Comparison of ENCODE assay signal across 20 cellular contexts in genomic region chr5:56025303-56025885, GRCh38. TPM values are rescaled to one million over a fixed set of nuclear protein-coding genes. Genes with fewer than 3 reads are reported as not detected.
DNase-seq lines count a peak whose midpoint lies in the region; ATAC-seq, FAIRE-seq and TF ChIP-seq lines count a peak whose summit lies in the region.
"Had no signal": no experiment of that assay in that cellular context is flagged by ENCODE, and none has a peak within 500 bp of the region (broad histone marks: within the 10 kb centered on the region; RNA-seq: fewer than 3 reads in every experiment).

No MANE protein-coding gene starts in this region.

- peaks cover 7 to 19% of the 10 kb centered on the region in 2 experiments; a peak in 3 of 5 replicates for H3K4me1 ChIP-seq in K562 (replicated peaks in 1 of 2; ENCODE audit: control insufficient read depth in 2 of 2, insufficient read depth in 2 of 2, low read length in 2 of 2)
- H3K4me1 ChIP-seq in smooth muscle cell (ENCODE audit: low read depth), result no peaks in the 10 kb centered on the region
- H3K4me1 ChIP-seq in naive thymus-derived CD4-positive, alpha-beta T cell (ENCODE audit: control insufficient read depth in 2 of 2, insufficient read depth in 2 of 2, low read length in 2 of 2), result peaks cover 0 to 6% of the 10 kb centered on the region in 2 donors

- no peak overlapping the region for H3K9ac ChIP-seq in K562 (ENCODE audit: insufficient read depth in 1 of 2, low read depth in 2 of 2, low read length in 2 of 2)
- H3K9ac ChIP-seq in smooth muscle cell (ENCODE audit: low read depth), result no peak overlapping the region

- H3K9me1 ChIP-seq in K562 (ENCODE audit: control insufficient read depth, insufficient read depth, low read length), result no peaks in the 10 kb centered on the region

- H2AFZ ChIP-seq in K562 (ENCODE audit: low read depth, low read length) (peak overlapping the region; percentile 7), smooth muscle cell (ENCODE audit: low read depth) (no peak overlapping the region)

- no TSS peak for BruUV-seq in K562 (replicated peaks; lab: Mats Ljungman, UMichigan)

- peaks cover 1 to 44% (median 27%) of the 10 kb centered on the region in 7 donors for H3K4me1 Mint-ChIP-seq in naive thymus-derived CD4-positive, alpha-beta T cell
- H3K4me1 Mint-ChIP-seq in T-cell, result peaks cover 10 to 12% (median 11%) of the 10 kb centered on the region in 3 donors
- H3K4me1 Mint-ChIP-seq: nephron progenitor cell had no signal

- ATAC-seq in K562, result peak; percentile 76
- ATAC-seq in left colon, result peak; percentile 93
- ATAC-seq in naive thymus-derived CD4-positive, alpha-beta T cell, result no peak
- ATAC-seq in T-cell (replicated peaks in 1 of 4), result no peak
- ATAC-seq: esophagus mucosa had no signal

- CTCF ChIA-PET in K562 (lab: Yijun Ruan, JAX; ENCODE audit: low intra/inter-chr PET ratio) (no interaction called here), T-cell (lab: Charles Lee) (no interaction called here)
- CTCF ChIA-PET in naive thymus-derived CD4-positive, alpha-beta T cell (lab: Charles Lee), result interaction anchor here (0.5 kb wide), 1 partner anchor 8 kb away, joined by 3 read pairs; no protein-coding TSS in a partner anchor

- H3K27me3 Mint-ChIP-seq in naive thymus-derived CD4-positive, alpha-beta T cell, result peaks cover 0 to 30% (median 0%) of the 10 kb centered on the region in 5 donors
- H3K27me3 Mint-ChIP-seq in T-cell, result no peaks in the 10 kb centered on the region

- H3K36me3 Mint-ChIP-seq in naive thymus-derived CD4-positive, alpha-beta T cell, result peaks cover 0 to 7% (median 0%) of the 10 kb centered on the region in 5 donors
- no peaks in the 10 kb centered on the region for H3K36me3 Mint-ChIP-seq in T-cell

- TF ChIP-seq CTCF in K562 (IDR thresholded peaks at IDR 0.05 in 2 of 3, conservative IDR thresholded peaks at IDR 0.05 in 1 of 3; ENCODE audit: insufficient read depth in 2 of 3, low read depth in 1 of 3, low read length in 3 of 3) (no peak), smooth muscle cell (IDR thresholded peaks at IDR 0.05; ENCODE audit: borderline replicate concordance, insufficient read depth, poor library complexity, severe bottlenecking) (no peak)

- H3K36me3 ChIP-seq in K562 (ENCODE audit: control insufficient read depth, insufficient read depth, low read length), result no peaks in the 10 kb centered on the region
- no peaks in the 10 kb centered on the region for H3K36me3 ChIP-seq in smooth muscle cell (ENCODE audit: low read depth)
- H3K36me3 ChIP-seq in naive thymus-derived CD4-positive, alpha-beta T cell (ENCODE audit: control insufficient read depth in 2 of 3, insufficient read depth in 3 of 3, low read length in 3 of 3), result no peaks in the 10 kb centered on the region

- H4K20me1 ChIP-seq in K562 (replicated peaks; ENCODE audit: control insufficient read depth, insufficient read depth, low read length) (no peaks in the 10 kb centered on the region), smooth muscle cell (ENCODE audit: low read depth) (no peaks in the 10 kb centered on the region)

- H3K79me2 ChIP-seq in K562 (ENCODE audit: control insufficient read depth, insufficient read depth, low read length), result no peaks in the 10 kb centered on the region
- no peaks in the 10 kb centered on the region for H3K79me2 ChIP-seq in smooth muscle cell (ENCODE audit: low read depth)

- no peak overlapping the region for H3K4me2 ChIP-seq in K562 (ENCODE audit: insufficient read depth, low read length)
- peak overlapping the region; percentile 7 for H3K4me2 ChIP-seq in smooth muscle cell

- no peak for TF ChIP-seq EP300 in K562 (IDR thresholded peaks at IDR 0.05; ENCODE audit: low read length)

- intact Hi-C loops in K562 (cut with micrococcal nuclease), result no loop called here
- intact Hi-C loops in left colon (cut with DNase I, micrococcal nuclease), result no loop called here
- intact Hi-C loops in naive thymus-derived CD4-positive, alpha-beta T cell (cut with micrococcal nuclease), result no loop called here
- intact Hi-C loops in head of caudate nucleus (cut with DNase I), result no loop called here

- H3K27ac ChIP-seq in K562 (ENCODE audit: extremely low read depth, low read depth, low read length), result no peak overlapping the region
- H3K27ac ChIP-seq in smooth muscle cell (ENCODE audit: low read depth), result peak overlapping the region; percentile 64
- no peak overlapping the region for H3K27ac ChIP-seq in naive thymus-derived CD4-positive, alpha-beta T cell (ENCODE audit: low read depth, low read length)

- in situ Hi-C loops in K562 (cut with MboI), result no loop called here

- H3K27ac Mint-ChIP-seq in naive thymus-derived CD4-positive, alpha-beta T cell, result peak overlapping the region in 1 of 9 donors; percentile 33
- no peak overlapping the region for H3K27ac Mint-ChIP-seq in T-cell
- H3K27ac Mint-ChIP-seq: activated B cell treated with CpG ODN at 0.5 μM for 24 hours, nephron progenitor cell had no signal

- no peak for TF ChIP-seq RAD21 in K562 (CRISPR knock-in tag; conservative IDR thresholded peaks at IDR 0.05 in 1 of 2, IDR thresholded peaks at IDR 0.05 in 1 of 2)

- 52% methylated on average over 3 of the region's 4 CpGs for WGBS in K562 (ENCODE audit: insufficient coverage, low coverage, missing lambda C conversion rate)
- WGBS in smooth muscle cell (ENCODE audit: low lambda C conversion rate), result 32% methylated on average over 4 of the region's 4 CpGs

- no peaks in the 10 kb centered on the region for H3K27me3 ChIP-seq in K562 (ENCODE audit: control insufficient read depth in 2 of 2, insufficient read depth in 2 of 2, low read length in 2 of 2)
- no peaks in the 10 kb centered on the region for H3K27me3 ChIP-seq in smooth muscle cell (ENCODE audit: low read depth)
- H3K27me3 ChIP-seq in naive thymus-derived CD4-positive, alpha-beta T cell (ENCODE audit: control insufficient read depth in 2 of 2, insufficient read depth in 2 of 2, low read length in 2 of 2), result no peaks in the 10 kb centered on the region

- no peak for TF ChIP-seq POLR2A in K562 (conservative IDR thresholded peaks at IDR 0.05)

- FAIRE-seq in HTR-8/SVneo (lab: Jason Lieb, UNC) (no peak), K562 (lab: Jason Lieb, UNC) (peak; percentile 29)

- no peak overlapping the region for H3K4me3 Mint-ChIP-seq in naive thymus-derived CD4-positive, alpha-beta T cell
- no peak overlapping the region for H3K4me3 Mint-ChIP-seq in T-cell
- H3K4me3 Mint-ChIP-seq: activated B cell treated with CpG ODN at 0.5 μM for 24 hours, nephron progenitor cell had no signal

- POLR2A ChIA-PET in K562 (lab: Yijun Ruan, JAX) (interaction anchor here (1.0 to 1.1 kb wide), 2 partner anchors 19 to 55 kb away, joined by 3 read pairs; no protein-coding TSS in a partner anchor), T-cell (lab: Charles Lee) (no interaction called here)
- POLR2A ChIA-PET in naive thymus-derived CD4-positive, alpha-beta T cell (lab: Charles Lee), result interaction anchor here (0.6 to 3.4 kb wide), 5 partner anchors 13 to 30 kb away, joined by 3 to 18 read pairs (median 3); partner anchors contain the start of gene IL6ST

- no peaks in the 10 kb centered on the region for H3K9me3 ChIP-seq in K562 (replicated peaks; ENCODE audit: control insufficient read depth, insufficient read depth, low read depth, low read length)
- H3K9me3 ChIP-seq in smooth muscle cell (replicated peaks; ENCODE audit: low read depth), result no peaks in the 10 kb centered on the region
- no peaks in the 10 kb centered on the region for H3K9me3 ChIP-seq in naive thymus-derived CD4-positive, alpha-beta T cell (ENCODE audit: control insufficient read depth in 2 of 3, low read length in 3 of 3)

- H3F3A ChIP-seq in smooth muscle cell (ENCODE audit: low read depth), result no peaks in the 10 kb centered on the region

- H3K9me3 Mint-ChIP-seq in naive thymus-derived CD4-positive, alpha-beta T cell, result no peaks in the 10 kb centered on the region
- H3K9me3 Mint-ChIP-seq in T-cell, result no peaks in the 10 kb centered on the region
- H3K9me3 Mint-ChIP-seq: activated B cell treated with CpG ODN at 0.5 μM for 24 hours, nephron progenitor cell had no signal

- H3K4me3 ChIP-seq in K562, result no peak overlapping the region
- H3K4me3 ChIP-seq in smooth muscle cell, result no peak overlapping the region
- no peak overlapping the region for H3K4me3 ChIP-seq in naive thymus-derived CD4-positive, alpha-beta T cell (ENCODE audit: low read length)

- peak; percentile 35 for DNase-seq in HTR-8/SVneo (ENCODE audit: insufficient read length, low spot score)
- peak in 2 of 4 experiments; percentile 9 to 18 for DNase-seq in K562 (ENCODE audit: extremely low read depth in 1 of 4, low spot score in 3 of 4)
- DNase-seq in left colon, result no peak
- DNase-seq in smooth muscle cell (lab: John Stamatoyannopoulos, UW; ENCODE audit: unreplicated experiment), result no peak
- no peak for DNase-seq in naive thymus-derived CD4-positive, alpha-beta T cell
- DNase-seq in head of caudate nucleus, result no peak
- DNase-seq in T-cell, result no peak
- no peak for DNase-seq in epidermal melanocyte (ENCODE audit: insufficient read length, low spot score)
- DNase-seq: activated B cell treated with CpG ODN at 0.5 μM for 24 hours; activated effector memory CD4-positive, alpha-beta T cell treated with Interleukin-2 at 50 U/mL for 16 hours; aorta; DMS79; GOT3; hypothalamus; NCI-H82; nephron progenitor cell; retina; stimulated activated CD4-positive, alpha-beta T cell treated with anti-CD3 and anti-CD28 coated beads, Interleukin-1b, Interleukin-23, amount 100 ng/mL, for 48 hours; T-helper 1 cell had no signal

RNA-seq across cellular contexts. Expression of gene IL6ST, which starts 30.6 kb away (rescaled TPM):
- 26.8 and 77.1 TPM in 2 replicates for total RNA-seq in K562 (2011; cell fraction: chromatin; rRNA removed; ENCODE audit: low replicate concordance)
- 10.4 and 21.0 TPM in 2 replicates for total RNA-seq in K562 (2011; cell fraction: nucleolus; rRNA removed)
- total RNA-seq in K562 (2011; cell fraction: nucleoplasm; rRNA removed), result 19.9 and 23.6 TPM in 2 replicates
- total RNA-seq in K562 (2014; rRNA removed) (7.9 and 8.5 TPM in 2 replicates), K562 (2014; rRNA removed; fragmentation: Illumina TruSeq; extraction: Trizol) (14.6 and 18.5 TPM in 2 replicates), K562 (2015; rRNA removed; fragmentation: Illumina TruSeq; extraction: Trizol) (14.4 and 16.2 TPM in 2 replicates), K562 (2021) (17.7 and 18.2 TPM in 2 replicates), left colon (100 to 1,000 TPM in 1 of 2 donors, 10 to 100 TPM in 1; 73.6 to 114 TPM), smooth muscle cell (1,401 and 1,456 TPM in 2 replicates), T-cell (100 to 1,000 TPM; 113 to 330 (median 129) TPM)
- polyA plus RNA-seq in K562 (2011; rRNA removed) (16.7 and 27.0 TPM in 2 replicates), K562 (2014; fragmentation: Illumina TruSeq; extraction: Trizol) (7.9 and 11.0 TPM in 2 replicates), K562 (2014; fragmentation: Nextera tagmentation; extraction: Ambion mirVana) (1 to 10 TPM; 2.0 to 2.3 TPM), K562 (2014; rRNA removed) (4.5 and 5.3 TPM in 2 replicates), smooth muscle cell (555 and 672 TPM in 2 replicates)
- polyA plus RNA-seq in K562 (2011; cell fraction: cytosol; rRNA removed), result 5.8 and 7.8 TPM in 2 replicates
- 20.0 and 24.0 TPM in 2 replicates for polyA plus RNA-seq in K562 (2011; cell fraction: nucleus; rRNA removed)
- polyA plus RNA-seq in K562 (2012), result 7.3 and 7.8 TPM in 2 replicates
- 98.7 and 113 TPM in 2 replicates for polyA minus RNA-seq in K562 (2011; rRNA and poly(A)+ RNA removed)
- polyA minus RNA-seq in K562 (2011; cell fraction: cytosol; rRNA and poly(A)+ RNA removed), result 12.9 and 37.6 TPM in 2 replicates
- polyA minus RNA-seq in K562 (2011; cell fraction: nucleus; rRNA and poly(A)+ RNA removed), result 15.9 and 33.5 TPM in 2 replicates
- total RNA-seq in naive thymus-derived CD4-positive, alpha-beta T cell, result 100 to 1,000 TPM; 101 to 372 (median 346) TPM
- 100 to 1,000 TPM; 130 to 148 TPM for polyA plus RNA-seq in naive thymus-derived CD4-positive, alpha-beta T cell

Comparison
In these comparisons a context has a peak if more than half of its experiments do, and no peak if none do; other contexts are left out.
1. ATAC-seq: peak in K562 (single experiment) and left colon (single experiment); none in naive thymus-derived CD4-positive, alpha-beta T cell (single experiment) and T-cell (0 of 4).
2. POLR2A ChIA-PET loops: an anchor here in K562 (1.0 to 1.1 kb wide) and naive thymus-derived CD4-positive, alpha-beta T cell (0.6 to 3.4 kb wide); none called in T-cell.